ENCODE assay signal across 1 cellular context in genomic region chr9:112341741-112342140, GRCh38.
TF ChIP-seq lines count a peak whose summit lies in the region.

No MANE protein-coding gene starts in this region.

TF ChIP-seq in K562, 482 proteins besides CTCF, POLR2A, EP300 and RAD21:
- TF ChIP-seq ZNF316 (IDR thresholded peaks at IDR 0.05): no peak
- TF ChIP-seq RBM39 (optimal IDR thresholded peaks at IDR 0.05; ENCODE audit: low read depth, low read length): no peak
- TF ChIP-seq, protein P1, sequence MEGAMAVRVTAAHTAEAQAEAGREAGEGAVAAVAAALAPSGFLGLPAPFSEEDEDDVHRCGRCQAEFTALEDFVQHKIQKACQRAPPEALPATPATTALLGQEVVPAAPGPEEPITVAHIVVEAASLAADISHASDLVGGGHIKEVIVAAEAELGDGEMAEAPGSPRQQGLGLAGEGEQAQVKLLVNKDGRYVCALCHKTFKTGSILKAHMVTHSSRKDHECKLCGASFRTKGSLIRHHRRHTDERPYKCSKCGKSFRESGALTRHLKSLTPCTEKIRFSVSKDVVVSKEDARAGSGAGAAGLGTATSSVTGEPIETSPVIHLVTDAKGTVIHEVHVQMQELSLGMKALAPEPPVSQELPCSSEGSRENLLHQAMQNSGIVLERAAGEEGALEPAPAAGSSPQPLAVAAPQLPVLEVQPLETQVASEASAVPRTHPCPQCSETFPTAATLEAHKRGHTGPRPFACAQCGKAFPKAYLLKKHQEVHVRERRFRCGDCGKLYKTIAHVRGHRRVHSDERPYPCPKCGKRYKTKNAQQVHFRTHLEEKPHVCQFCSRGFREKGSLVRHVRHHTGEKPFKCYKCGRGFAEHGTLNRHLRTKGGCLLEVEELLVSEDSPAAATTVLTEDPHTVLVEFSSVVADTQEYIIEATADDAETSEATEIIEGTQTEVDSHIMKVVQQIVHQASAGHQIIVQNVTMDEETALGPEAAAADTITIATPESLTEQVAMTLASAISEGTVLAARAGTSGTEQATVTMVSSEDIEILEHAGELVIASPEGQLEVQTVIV (CRISPR knock-in tag; IDR thresholded peaks at IDR 0.05; ENCODE audit: borderline replicate concordance): no peak
- no peak for TF ChIP-seq FIP1L1 (IDR thresholded peaks at IDR 0.05; ENCODE audit: low read depth, low read length, poor library complexity, severe bottlenecking)
- no peak for TF ChIP-seq PHB2 (IDR thresholded peaks at IDR 0.05; ENCODE audit: low read depth)
- no peak for TF ChIP-seq WHSC1 (IDR thresholded peaks at IDR 0.05; ENCODE audit: low read length)
- TF ChIP-seq GATAD2B (IDR thresholded peaks at IDR 0.05; ENCODE audit: borderline replicate concordance): no peak
- TF ChIP-seq ATF1 (CRISPR knock-in tag; IDR thresholded peaks at IDR 0.05): no peak
- TF ChIP-seq ATF1 (tag; IDR thresholded peaks at IDR 0.05): no peak
- TF ChIP-seq PCBP2 (IDR thresholded peaks at IDR 0.05; ENCODE audit: low read depth, low read length, poor library complexity, severe bottlenecking): no peak
- TF ChIP-seq PURB (CRISPR knock-in tag; IDR thresholded peaks at IDR 0.05; ENCODE audit: low read depth): no peak
- no peak for TF ChIP-seq STAT5A (IDR thresholded peaks at IDR 0.05; ENCODE audit: borderline replicate concordance, low read length)
- no peak for TF ChIP-seq ZNF174 (CRISPR knock-in tag; IDR thresholded peaks at IDR 0.05)
- TF ChIP-seq ASH1L (IDR thresholded peaks at IDR 0.05; ENCODE audit: borderline replicate concordance, low read depth, partially characterized antibody): no peak
TF ChIP-seq in K562: peak in this region for 0.
